ENCODE assay signal across 26 cellular contexts in genomic region chr4:83339573-83339972, GRCh38.
"Had no signal": no experiment of that assay in that cellular context is flagged by ENCODE, and none has a peak within 500 bp of the region (broad histone marks: within the 10 kb centered on the region; RNA-seq: fewer than 3 reads in every experiment).

No MANE protein-coding gene starts in this region.

- ATAC-seq: naive thymus-derived CD4-positive, alpha-beta T cell; natural killer cell; pancreas; psoas muscle; right cardiac atrium; right lobe of liver; stimulated activated effector memory CD8-positive, alpha-beta T cell treated with anti-CD3 and anti-CD28 coated beads, Interleukin-12 subunit alpha, Interleukin-12 subunit beta, amount 100 ng/mL, for 72 hours; stimulated activated naive B cell treated with anti-CD40 and anti-IgM and Interleukin-4, amounts not matched to agents 10 μg/mL and 1 μg/mL and 100 μg/mL, for 72 hours had no signal

- H3K36me3 ChIP-seq: neural progenitor cell, neutrophil, pancreas, right lobe of liver, sigmoid colon, stomach, thoracic aorta, thyroid gland, tibial nerve, upper lobe of left lung had no signal

- H3K27ac ChIP-seq: neural progenitor cell, neutrophil, pancreas, psoas muscle, right lobe of liver, sigmoid colon, stomach, thoracic aorta, thyroid gland, tibial nerve, upper lobe of left lung had no signal

- H3K36me3 Mint-ChIP-seq: natural killer cell, neural progenitor cell had no signal

- H3K4me1 ChIP-seq: neural progenitor cell, psoas muscle, right lobe of liver had no signal

- H3K4me3 Mint-ChIP-seq: natural killer cell; nephron; neural progenitor cell; stimulated activated effector memory CD8-positive, alpha-beta T cell treated with anti-CD3 and anti-CD28 coated beads, Interleukin-12 subunit alpha, Interleukin-12 subunit beta, amount 100 ng/mL, for 72 hours; stimulated activated naive B cell treated with anti-CD40 and anti-IgM and Interleukin-4, amounts not matched to agents 10 μg/mL and 1 μg/mL and 100 μg/mL, for 72 hours had no signal

- DNase-seq: naive thymus-derived CD4-positive, alpha-beta T cell; natural killer cell; nucleus accumbens; pancreas; psoas muscle; right cardiac atrium; right lobe of liver; sigmoid colon; small intestine; stimulated activated CD4-positive, alpha-beta T cell treated with anti-CD3 and anti-CD28 coated beads, Interleukin-15, amount 100 ng/mL, for 24 hours; stimulated activated CD4-positive, alpha-beta T cell treated with anti-CD3 and anti-CD28 coated beads, Interleukin-2, amount 100 ng/mL, for 24 hours; stimulated activated CD4-positive, alpha-beta T cell treated with anti-CD3 and anti-CD28 coated beads, Interleukin-2, amount 100 ng/mL, for 48 hours; stimulated activated CD4-positive, alpha-beta T cell treated with anti-CD3 and anti-CD28 coated beads, Interleukin-4, amount 100 ng/mL, for 24 hours; stimulated activated naive B cell treated with anti-CD40 and anti-IgM and Interleukin-4, amounts not matched to agents 10 μg/mL and 1 μg/mL and 100 μg/mL, for 72 hours; stimulated activated naive CD4-positive, alpha-beta T cell treated with Interleukin-2 at 50 U/mL for 16 hours; stomach; thyroid gland; trophoblast cell; upper lobe of left lung had no signal

- H3K9ac ChIP-seq: neural progenitor cell had no signal

- H3K27me3 ChIP-seq: pancreas, right lobe of liver, thyroid gland, upper lobe of left lung had no signal

- H3K9me3 Mint-ChIP-seq: natural killer cell had no signal

- H3K4me2 ChIP-seq: neural progenitor cell had no signal

- H2AFZ ChIP-seq: neural progenitor cell had no signal

- H3K9me3 ChIP-seq: neutrophil, pancreas, right lobe of liver, thoracic aorta, thyroid gland had no signal

- H3K27ac Mint-ChIP-seq: natural killer cell; nephron; neural progenitor cell; progenitor cell of endocrine pancreas; stimulated activated effector memory CD8-positive, alpha-beta T cell treated with anti-CD3 and anti-CD28 coated beads, Interleukin-12 subunit alpha, Interleukin-12 subunit beta, amount 100 ng/mL, for 72 hours; stimulated activated naive B cell treated with anti-CD40 and anti-IgM and Interleukin-4, amounts not matched to agents 10 μg/mL and 1 μg/mL and 100 μg/mL, for 72 hours had no signal

- H3K4me3 ChIP-seq: neural progenitor cell, pancreas, psoas muscle, right lobe of liver, sigmoid colon, stomach, thoracic aorta, thyroid gland, tibial nerve, upper lobe of left lung had no signal
